ENCODE assay signal across 14 cellular contexts in genomic region chr13:30375436-30375835, GRCh38. TPM values are rescaled to one million over a fixed set of nuclear protein-coding genes. Genes with fewer than 3 reads are reported as not detected.
DNase-seq lines count a peak whose midpoint lies in the region; ATAC-seq and TF ChIP-seq lines count a peak whose summit lies in the region.
"Had no signal": no experiment of that assay in that cellular context is flagged by ENCODE, and none has a peak within 500 bp of the region (broad histone marks: within the 10 kb centered on the region; RNA-seq: fewer than 3 reads in every experiment).

No MANE protein-coding gene starts in this region.

- H3F3A ChIP-seq in SK-N-SH (replicated peaks; ENCODE audit: insufficient read depth), result no peaks in the 10 kb centered on the region

- CTCF ChIA-PET in SK-N-SH (lab: Yijun Ruan, JAX) (interaction anchor here (1.1 to 1.9 kb wide), 3 partner anchors 9 to 243 kb away, joined by 3 to 6 read pairs (median 3); no protein-coding TSS in a partner anchor), T-cell (lab: Charles Lee) (interaction anchor here in 1 of 2 donors (0.7 to 2.3 kb wide), 4 partner anchors 13 to 271 kb away, joined by 3 to 8 read pairs (median 4); partner anchors contain the start of gene UBE2L5)

- no peak overlapping the region for H3K4me3 ChIP-seq in SK-N-SH (ENCODE audit: low read depth in 2 of 2, low read length in 1 of 2)
- H3K4me3 ChIP-seq in Karpas-422 (ENCODE audit: low read length), result peak overlapping the region; percentile 80
- H3K4me3 ChIP-seq in ascending aorta, result no peak overlapping the region

- H3K27ac Mint-ChIP-seq in T-cell (peak overlapping the region; percentile 97), progenitor cell of endocrine pancreas (no peak overlapping the region)
- H3K27ac Mint-ChIP-seq in natural killer cell treated with Interleukin-12 subunit alpha and Interleukin-12 subunit beta and Interleukin-15 and Interleukin-18, amount 100 ng/mL, for 72 hours, result peak overlapping the region; percentile 48 to 80

- H3K9me2 ChIP-seq in SK-N-SH, result no peaks in the 10 kb centered on the region
- H3K9me2 ChIP-seq in Karpas-422 (replicated peaks; ENCODE audit: insufficient read depth, low read length), result no peaks in the 10 kb centered on the region

- H3K27ac ChIP-seq in SK-N-SH (ENCODE audit: low read depth in 2 of 2, low read length in 1 of 2) (no peak overlapping the region), Karpas-422 (ENCODE audit: low read length) (peak overlapping the region; percentile 98), ascending aorta (no peak overlapping the region)
- H3K27ac ChIP-seq: brain microvascular endothelial cell, parathyroid adenoma had no signal

- POLR2A ChIA-PET in SK-N-SH (lab: Yijun Ruan, JAX), result no interaction called here
- POLR2A ChIA-PET in T-cell (lab: Charles Lee), result interaction anchor here in 1 of 2 donors (1.3 kb wide), 1 partner anchor 13 kb away, joined by 7 read pairs; no protein-coding TSS in a partner anchor

- H3K9ac ChIP-seq in SK-N-SH (no peak overlapping the region), Karpas-422 (ENCODE audit: low read length) (peak overlapping the region; percentile 82)
- H3K9ac ChIP-seq: parathyroid adenoma had no signal

- ATAC-seq in SK-N-SH treated with all-trans-retinoic acid at 6 μM for 48 hours (0 out of 3 replicates have a peak, but pooled peaks have one; percentile 27), T-cell (replicated peaks in 1 of 4) (no peak), HG03139 (IDR thresholded peaks at IDR 0.05; ENCODE audit: unreplicated experiment) (no peak)
- ATAC-seq in natural killer cell treated with Interleukin-12 subunit alpha and Interleukin-12 subunit beta and Interleukin-15 and Interleukin-18, amount 100 ng/mL, for 72 hours, result no peak

- H2AFZ ChIP-seq in SK-N-SH (ENCODE audit: low read depth), result no peak overlapping the region
- no peak overlapping the region for H2AFZ ChIP-seq in Karpas-422 (ENCODE audit: low read length)
- H2AFZ ChIP-seq: parathyroid adenoma had no signal

- no peak overlapping the region for H3K4me2 ChIP-seq in SK-N-SH
- H3K4me2 ChIP-seq in Karpas-422 (ENCODE audit: low read depth, low read length, poor library complexity, severe bottlenecking), result peak overlapping the region; percentile 78

- H3K36me3 ChIP-seq in SK-N-SH (replicated peaks in 1 of 2; ENCODE audit: control insufficient read depth in 1 of 2, insufficient read depth in 2 of 2, low read length in 1 of 2) (no peaks in the 10 kb centered on the region), Karpas-422 (ENCODE audit: insufficient read depth, low read length) (peaks cover 16% of the 10 kb centered on the region), ascending aorta (no peaks in the 10 kb centered on the region)
- H3K36me3 ChIP-seq: brain microvascular endothelial cell, stomach had no signal

- DNase-seq in SK-N-SH, result no peak
- peak; percentile 77 for DNase-seq in Karpas-422
- DNase-seq in T-cell, result no peak
- no peak for DNase-seq in natural killer cell treated with Interleukin-12 subunit alpha and Interleukin-12 subunit beta and Interleukin-15 and Interleukin-18, amount 100 ng/mL, for 72 hours (ENCODE audit: low spot score)
- DNase-seq in ascending aorta (ENCODE audit: low spot score in 2 of 2), result no peak
- no peak for DNase-seq in progenitor cell of endocrine pancreas (ENCODE audit: low spot score, unreplicated experiment)
- DNase-seq: brain microvascular endothelial cell, NCI-H526 treated with DMSO at 0.1 percent for 48 hours, stomach had no signal

- H3K27me3 ChIP-seq in SK-N-SH (ENCODE audit: insufficient read depth) (no peaks in the 10 kb centered on the region), Karpas-422 (ENCODE audit: low read length) (no peaks in the 10 kb centered on the region), ascending aorta (no peaks in the 10 kb centered on the region)
- H3K27me3 ChIP-seq: brain microvascular endothelial cell, stomach had no signal

- 72% methylated on average over 11 of the region's 11 CpGs for WGBS in SK-N-SH (ENCODE audit: low lambda C conversion rate)

- no peak for TF ChIP-seq RAD21 in SK-N-SH (IDR thresholded peaks at IDR 0.05; ENCODE audit: low read length)

- intact Hi-C loops in ascending aorta (cut with DNase I), result no loop called here

- H3K27me3 Mint-ChIP-seq in T-cell (no peaks in the 10 kb centered on the region), progenitor cell of endocrine pancreas (peaks cover 5% of the 10 kb centered on the region)
- H3K27me3 Mint-ChIP-seq in natural killer cell treated with Interleukin-12 subunit alpha and Interleukin-12 subunit beta and Interleukin-15 and Interleukin-18, amount 100 ng/mL, for 72 hours, result no peaks in the 10 kb centered on the region

- H3K4me1 ChIP-seq in SK-N-SH (ENCODE audit: control insufficient read depth in 1 of 2, insufficient read depth in 2 of 2, low read depth in 1 of 2, low read length in 1 of 2) (peaks cover 0 to 3% of the 10 kb centered on the region in 2 experiments; a peak in 1 of 4 replicates), Karpas-422 (ENCODE audit: low read length) (peaks cover 89% of the 10 kb centered on the region), ascending aorta (no peaks in the 10 kb centered on the region)
- H3K4me1 ChIP-seq: parathyroid adenoma had no signal

- TF ChIP-seq CTCF in SK-N-SH (IDR thresholded peaks at IDR 0.05) (no peak), ascending aorta (IDR thresholded peaks at IDR 0.05) (no peak), progenitor cell of endocrine pancreas (IDR thresholded peaks at IDR 0.05; ENCODE audit: unreplicated experiment) (no peak)

- no peaks in the 10 kb centered on the region for H3K79me2 ChIP-seq in SK-N-SH (ENCODE audit: insufficient read depth)
- peaks cover 27% of the 10 kb centered on the region for H3K79me2 ChIP-seq in Karpas-422 (ENCODE audit: low read length)
- H3K79me2 ChIP-seq: parathyroid adenoma had no signal

- H3K36me3 Mint-ChIP-seq in T-cell (peaks cover 2% of the 10 kb centered on the region), progenitor cell of endocrine pancreas (ENCODE audit: insufficient read depth) (no peaks in the 10 kb centered on the region)
- no peaks in the 10 kb centered on the region for H3K36me3 Mint-ChIP-seq in natural killer cell treated with Interleukin-12 subunit alpha and Interleukin-12 subunit beta and Interleukin-15 and Interleukin-18, amount 100 ng/mL, for 72 hours

- H3K4me1 Mint-ChIP-seq in T-cell (peaks cover 94 to 96% (median 94%) of the 10 kb centered on the region in 3 donors), progenitor cell of endocrine pancreas (ENCODE audit: low read depth) (peaks cover 12% of the 10 kb centered on the region)
- peaks cover 53 to 65% of the 10 kb centered on the region in 2 donors for H3K4me1 Mint-ChIP-seq in natural killer cell treated with Interleukin-12 subunit alpha and Interleukin-12 subunit beta and Interleukin-15 and Interleukin-18, amount 100 ng/mL, for 72 hours (ENCODE audit: low read depth in 2 of 2)

- H3K4me3 Mint-ChIP-seq in T-cell (peak overlapping the region; percentile 72 to 83 (median 79)), progenitor cell of endocrine pancreas (ENCODE audit: low read depth) (no peak overlapping the region)
- peak overlapping the region; percentile 64 for H3K4me3 Mint-ChIP-seq in natural killer cell treated with Interleukin-12 subunit alpha and Interleukin-12 subunit beta and Interleukin-15 and Interleukin-18, amount 100 ng/mL, for 72 hours

- H3K9me3 ChIP-seq in SK-N-SH (no peaks in the 10 kb centered on the region), Karpas-422 (ENCODE audit: low read length) (no peaks in the 10 kb centered on the region), ascending aorta (no peaks in the 10 kb centered on the region)
- H3K9me3 ChIP-seq: stomach had no signal

- H3K9me3 Mint-ChIP-seq in T-cell (no peaks in the 10 kb centered on the region), progenitor cell of endocrine pancreas (ENCODE audit: low read depth) (no peaks in the 10 kb centered on the region)
- H3K9me3 Mint-ChIP-seq in natural killer cell treated with Interleukin-12 subunit alpha and Interleukin-12 subunit beta and Interleukin-15 and Interleukin-18, amount 100 ng/mL, for 72 hours, result no peaks in the 10 kb centered on the region

- no peak for TF ChIP-seq EP300 in SK-N-SH (IDR thresholded peaks at IDR 0.05; ENCODE audit: borderline replicate concordance in 1 of 2, low read depth in 1 of 2, low read length in 1 of 2)

- H4K20me1 ChIP-seq in SK-N-SH (ENCODE audit: insufficient read depth), result no peaks in the 10 kb centered on the region
- no peaks in the 10 kb centered on the region for H4K20me1 ChIP-seq in Karpas-422 (ENCODE audit: insufficient read depth, low read depth, low read length)

TF ChIP-seq in SK-N-SH treated with all-trans-retinoic acid at 6 μM for 48 hours, 23 proteins besides CTCF, POLR2A, EP300 and RAD21 (continues in another document):
- TF ChIP-seq PPARA (CRISPR knock-in tag; IDR thresholded peaks at IDR 0.05; ENCODE audit: borderline replicate concordance) (no peak), ISL1 (CRISPR knock-in tag; IDR thresholded peaks at IDR 0.05) (no peak), ZNF70 (CRISPR knock-in tag; IDR thresholded peaks at IDR 0.05) (no peak)

TF ChIP-seq in SK-N-SH, 30 proteins besides CTCF, POLR2A, EP300 and RAD21 (continues in another document):
- TF ChIP-seq POLR2AphosphoS5 (IDR thresholded peaks at IDR 0.05; ENCODE audit: low read depth, low read length) (no peak), NRF1 (IDR thresholded peaks at IDR 0.05; ENCODE audit: low read depth, low read length) (no peak), MEF2A (IDR thresholded peaks at IDR 0.05; ENCODE audit: borderline replicate concordance, low read depth) (no peak), TCF12 (IDR thresholded peaks at IDR 0.05) (no peak), ELF1 (IDR thresholded peaks at IDR 0.05) (no peak), GABPA (IDR thresholded peaks at IDR 0.05; ENCODE audit: low read depth) (no peak), TEAD4 (IDR thresholded peaks at IDR 0.05; ENCODE audit: borderline replicate concordance, insufficient read depth) (no peak), YY1 (IDR thresholded peaks at IDR 0.05; ENCODE audit: low read depth) (no peak)
- TF ChIP-seq, protein P1, sequence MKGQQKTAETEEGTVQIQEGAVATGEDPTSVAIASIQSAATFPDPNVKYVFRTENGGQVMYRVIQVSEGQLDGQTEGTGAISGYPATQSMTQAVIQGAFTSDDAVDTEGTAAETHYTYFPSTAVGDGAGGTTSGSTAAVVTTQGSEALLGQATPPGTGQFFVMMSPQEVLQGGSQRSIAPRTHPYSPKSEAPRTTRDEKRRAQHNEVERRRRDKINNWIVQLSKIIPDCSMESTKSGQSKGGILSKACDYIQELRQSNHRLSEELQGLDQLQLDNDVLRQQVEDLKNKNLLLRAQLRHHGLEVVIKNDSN (IDR thresholded peaks at IDR 0.05; ENCODE audit: borderline replicate concordance, low read depth), result no peak

RNA-seq across cellular contexts. Expression of gene UBE2L5, which starts 46.9 kb away (rescaled TPM):
- polyA plus RNA-seq in SK-N-SH (2012; rRNA removed), result 0.02 and 0.15 TPM in 2 replicates
- 0.10 and 0.15 TPM in 2 replicates for polyA plus RNA-seq in SK-N-SH (2012; cell fraction: cytosol; rRNA removed)
- polyA plus RNA-seq in SK-N-SH (2012; cell fraction: nucleus; rRNA removed), result 0.18 and 0.33 TPM in 2 replicates
- not detected in 2 replicates for total RNA-seq in Karpas-422 (2014; rRNA removed; shearing (Covaris generic); ENCODE audit: low replicate concordance)
- total RNA-seq in T-cell (under 1 TPM in 1 of 5 donors, not detected in 4; 0.33 TPM), ascending aorta (not detected), progenitor cell of endocrine pancreas (not detected in 2 replicates)
- total RNA-seq in natural killer cell treated with Interleukin-12 subunit alpha and Interleukin-12 subunit beta and Interleukin-15 and Interleukin-18, amount 100 ng/mL, for 72 hours, result not detected
- total RNA-seq: endothelial cell of umbilical vein, lung microvascular endothelial cell, stomach had no signal
- polyA plus RNA-seq: endothelial cell of umbilical vein, stomach had no signal
